10 cellular contexts compared by ENCODE assay signal in genomic region chr1:193070395-193070753, GRCh38. TPM values are rescaled to one million over a fixed set of nuclear protein-coding genes. Genes with fewer than 3 reads are reported as not detected.
A peak's percentile ranks its signal among the peaks of the same experiment; 100 is the strongest.
DNase-seq lines count a peak whose midpoint lies in the region; ATAC-seq and TF ChIP-seq lines count a peak whose summit lies in the region.
"Had no signal": no experiment of that assay in that cellular context is flagged by ENCODE, and none has a peak within 500 bp of the region (broad histone marks: within the 10 kb centered on the region; RNA-seq: fewer than 3 reads in every experiment).

No MANE protein-coding gene starts in this region.

- peaks cover 17% of the 10 kb centered on the region for H3K36me3 Mint-ChIP-seq in T-helper 2 cell treated with Interferon-gamma antibody and Interleukin-4, amounts not matched to agents 5 μg/mL and 100 μg/mL, for 36 hours (ENCODE audit: low read depth)
- peaks cover 0 to 21% (median 2%) of the 10 kb centered on the region in 3 donors for H3K36me3 Mint-ChIP-seq in naive thymus-derived CD8-positive, alpha-beta T cell

- peak overlapping the region; percentile 32 for H3K4me3 Mint-ChIP-seq in T-helper 2 cell treated with Interferon-gamma antibody and Interleukin-4, amounts not matched to agents 5 μg/mL and 100 μg/mL, for 36 hours
- peak overlapping the region in 7 of 10 donors; percentile 2 to 42 (median 13) for H3K4me3 Mint-ChIP-seq in naive thymus-derived CD8-positive, alpha-beta T cell

- peaks cover 27% of the 10 kb centered on the region for H3K4me1 Mint-ChIP-seq in T-helper 2 cell treated with Interferon-gamma antibody and Interleukin-4, amounts not matched to agents 5 μg/mL and 100 μg/mL, for 36 hours (ENCODE audit: low read depth)
- peaks cover 25 to 62% (median 48%) of the 10 kb centered on the region in 4 donors for H3K4me1 Mint-ChIP-seq in naive thymus-derived CD8-positive, alpha-beta T cell

- H3K27me3 Mint-ChIP-seq in T-helper 2 cell treated with Interferon-gamma antibody and Interleukin-4, amounts not matched to agents 5 μg/mL and 100 μg/mL, for 36 hours (ENCODE audit: low read depth), result no peaks in the 10 kb centered on the region
- H3K27me3 Mint-ChIP-seq in naive thymus-derived CD8-positive, alpha-beta T cell, result no peaks in the 10 kb centered on the region

- H3K27ac Mint-ChIP-seq in T-helper 2 cell treated with Interferon-gamma antibody and Interleukin-4, amounts not matched to agents 5 μg/mL and 100 μg/mL, for 36 hours, result peak overlapping the region; percentile 51
- H3K27ac Mint-ChIP-seq in naive thymus-derived CD8-positive, alpha-beta T cell, result peak overlapping the region; percentile 61 to 83 (median 76)

- DNase-seq in T-helper 2 cell treated with Interferon-gamma antibody and Interleukin-4, amounts not matched to agents 5 μg/mL and 100 μg/mL, for 36 hours (ENCODE audit: low spot score), result no peak
- no peak for DNase-seq in T-helper 2 cell
- peak; percentile 53 for DNase-seq in RPMI8226
- peak in 3 of 10 donors; percentile 8 to 29 (median 12) for DNase-seq in naive thymus-derived CD8-positive, alpha-beta T cell
- DNase-seq in globus pallidus (ENCODE audit: low spot score), result no peak
- no peak for DNase-seq in glomerular visceral epithelial cell (ENCODE audit: extremely low spot score)
- DNase-seq: hippocampal formation; stimulated activated CD4-positive, alpha-beta T cell treated with anti-CD3 and anti-CD28 coated beads, Interleukin-4, amount 100 ng/mL, for 1 hour had no signal

- ATAC-seq in HG02759 (IDR thresholded peaks at IDR 0.05; ENCODE audit: unreplicated experiment) (peak; percentile 46), SK-N-SH treated with all-trans-retinoic acid at 6 μM for 48 hours (no peak; the same call in 2 of the 3 replicates)
- ATAC-seq in naive thymus-derived CD8-positive, alpha-beta T cell, result peak; percentile 30 to 41

- no peaks in the 10 kb centered on the region for H3K9me3 Mint-ChIP-seq in T-helper 2 cell treated with Interferon-gamma antibody and Interleukin-4, amounts not matched to agents 5 μg/mL and 100 μg/mL, for 36 hours
- no peaks in the 10 kb centered on the region for H3K9me3 Mint-ChIP-seq in naive thymus-derived CD8-positive, alpha-beta T cell

- POLR2A ChIA-PET in naive thymus-derived CD8-positive, alpha-beta T cell (lab: Charles Lee), result interaction anchor here (0.6 to 0.8 kb wide), 2 partner anchors 11 to 49 kb away, joined by 3 read pairs; partner anchors contain the start of genes RO60 and UCHL5

TF ChIP-seq in SK-N-SH treated with all-trans-retinoic acid at 6 μM for 48 hours, 23 proteins besides CTCF, POLR2A, EP300 and RAD21:
- no peak for TF ChIP-seq ZFP30 (CRISPR knock-in tag; IDR thresholded peaks at IDR 0.05)

RNA-seq across cellular contexts. Expression of gene RO60, which starts 11.0 kb away (rescaled TPM):
- 10 to 100 TPM; 67.5 to 71.2 TPM for total RNA-seq in naive thymus-derived CD8-positive, alpha-beta T cell
- polyA plus RNA-seq in naive thymus-derived CD8-positive, alpha-beta T cell, result 100 to 1,000 TPM in 2 of 3 donors, 10 to 100 TPM in 1; 89.4 to 128 (median 104) TPM

RNA-seq across cellular contexts. Expression of gene UCHL5, which starts 11.2 kb away (rescaled TPM):
- 10 to 100 TPM; 33.2 to 42.1 TPM for total RNA-seq in naive thymus-derived CD8-positive, alpha-beta T cell
- polyA plus RNA-seq in naive thymus-derived CD8-positive, alpha-beta T cell, result 10 to 100 TPM; 52.7 to 65.5 (median 63.8) TPM

RNA-seq across cellular contexts. Expression of gene GLRX2, which starts 34.8 kb away (rescaled TPM):
- total RNA-seq in naive thymus-derived CD8-positive, alpha-beta T cell, result 10 to 100 TPM; 14.7 to 15.9 TPM
- polyA plus RNA-seq in naive thymus-derived CD8-positive, alpha-beta T cell, result 10 to 100 TPM in 1 of 3 donors, 1 to 10 TPM in 2; 7.0 to 12.8 (median 9.4) TPM

RNA-seq across cellular contexts. Expression of gene CDC73, which starts 51.5 kb away (rescaled TPM):
- total RNA-seq in naive thymus-derived CD8-positive, alpha-beta T cell, result 10 to 100 TPM; 63.4 to 63.5 TPM
- polyA plus RNA-seq in naive thymus-derived CD8-positive, alpha-beta T cell, result 10 to 100 TPM; 50.5 to 67.0 (median 55.0) TPM
